Comparison of ENCODE assay signal across 19 cellular contexts in genomic region chrX:48903290-48903689, GRCh38.
"Had no signal": no experiment of that assay in that cellular context is flagged by ENCODE, and none has a peak within 500 bp of the region (broad histone marks: within the 10 kb centered on the region; RNA-seq: fewer than 3 reads in every experiment).

No MANE protein-coding gene starts in this region.

- H3K27ac ChIP-seq: dorsolateral prefrontal cortex, heart left ventricle, ovary, right atrium auricular region, sigmoid colon, skin epidermis, tibial artery, upper lobe of left lung, uterus had no signal

- H3K9me3 ChIP-seq: heart left ventricle, ovary, right atrium auricular region, sigmoid colon, tibial artery, upper lobe of left lung, uterus had no signal

- DNase-seq: cortex of kidney; dorsolateral prefrontal cortex; effector CD8-positive, alpha-beta T cell; heart left ventricle; hippocampal formation; kidney glomerular epithelial cell; naive thymus-derived CD4-positive, alpha-beta T cell; nephron progenitor cell; ovary; sigmoid colon; stimulated activated CD4-positive, alpha-beta T cell treated with anti-CD3 and anti-CD28 coated beads, Interleukin-2, amount 100 ng/mL, for 24 hours; stimulated activated CD4-positive, alpha-beta T cell treated with anti-CD3 and anti-CD28 coated beads, Interleukin-4, amount 100 ng/mL, for 4 hours; stimulated activated naive CD4-positive, alpha-beta T cell; tibial artery; upper lobe of left lung; uterus had no signal

- H3K4me3 ChIP-seq: dorsolateral prefrontal cortex, heart left ventricle, ovary, right atrium auricular region, sigmoid colon, skin epidermis, tibial artery, upper lobe of left lung, uterus had no signal

- H3K27me3 Mint-ChIP-seq: naive thymus-derived CD4-positive, alpha-beta T cell had no signal

- H3K36me3 ChIP-seq: ovary, uterus had no signal

- H3K27me3 ChIP-seq: ovary, right atrium auricular region, sigmoid colon, tibial artery, upper lobe of left lung, uterus had no signal

- H3K4me1 ChIP-seq: uterus had no signal

- FAIRE-seq: frontal cortex had no signal

- H3K4me3 Mint-ChIP-seq: naive thymus-derived CD4-positive, alpha-beta T cell; nephron progenitor cell had no signal
